ENCODE assay signal across 9 cellular contexts in the genomic region with DNA sequence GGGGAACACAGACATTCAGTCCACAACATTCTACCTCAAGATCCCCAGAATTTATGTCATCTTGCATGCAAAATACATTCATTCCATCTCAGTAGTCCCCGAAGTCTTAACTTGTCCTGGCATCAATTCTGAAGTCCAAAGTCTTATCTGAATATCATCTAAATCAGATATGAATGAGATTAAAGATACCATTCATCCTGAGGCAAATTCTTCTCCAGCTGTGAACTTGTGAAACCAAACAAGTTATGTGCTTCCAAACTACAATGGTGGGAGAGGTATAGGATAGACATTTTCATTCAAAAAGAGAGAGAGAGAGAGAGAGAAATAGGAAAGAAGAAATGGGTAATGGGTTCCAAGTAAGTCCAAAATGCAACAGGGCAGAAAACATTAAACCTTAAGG.
"Had no signal": no experiment of that assay in that cellular context is flagged by ENCODE, and none has a peak within 500 bp of the region (broad histone marks: within the 10 kb centered on the region; RNA-seq: fewer than 3 reads in every experiment).

No MANE protein-coding gene starts in this region.

- H3K4me3 ChIP-seq: GM23248, GM23338, HAP-1 had no signal

- H3K27ac ChIP-seq: GM23248 had no signal

- H3K4me2 ChIP-seq: GM23338 had no signal

- H3K4me1 ChIP-seq: HAP-1 had no signal

- FAIRE-seq: H1, H54 had no signal

- DNase-seq: GOT3, H7, H9, HFFc6 had no signal

- H3K36me3 ChIP-seq: HAP-1 had no signal

- H3K9me3 ChIP-seq: HAP-1 had no signal

- H2AFZ ChIP-seq: GM23248, GM23338 had no signal

- H3K9ac ChIP-seq: GM23248 had no signal
